ENCODE assay signal across 8 cellular contexts in the genomic region with DNA sequence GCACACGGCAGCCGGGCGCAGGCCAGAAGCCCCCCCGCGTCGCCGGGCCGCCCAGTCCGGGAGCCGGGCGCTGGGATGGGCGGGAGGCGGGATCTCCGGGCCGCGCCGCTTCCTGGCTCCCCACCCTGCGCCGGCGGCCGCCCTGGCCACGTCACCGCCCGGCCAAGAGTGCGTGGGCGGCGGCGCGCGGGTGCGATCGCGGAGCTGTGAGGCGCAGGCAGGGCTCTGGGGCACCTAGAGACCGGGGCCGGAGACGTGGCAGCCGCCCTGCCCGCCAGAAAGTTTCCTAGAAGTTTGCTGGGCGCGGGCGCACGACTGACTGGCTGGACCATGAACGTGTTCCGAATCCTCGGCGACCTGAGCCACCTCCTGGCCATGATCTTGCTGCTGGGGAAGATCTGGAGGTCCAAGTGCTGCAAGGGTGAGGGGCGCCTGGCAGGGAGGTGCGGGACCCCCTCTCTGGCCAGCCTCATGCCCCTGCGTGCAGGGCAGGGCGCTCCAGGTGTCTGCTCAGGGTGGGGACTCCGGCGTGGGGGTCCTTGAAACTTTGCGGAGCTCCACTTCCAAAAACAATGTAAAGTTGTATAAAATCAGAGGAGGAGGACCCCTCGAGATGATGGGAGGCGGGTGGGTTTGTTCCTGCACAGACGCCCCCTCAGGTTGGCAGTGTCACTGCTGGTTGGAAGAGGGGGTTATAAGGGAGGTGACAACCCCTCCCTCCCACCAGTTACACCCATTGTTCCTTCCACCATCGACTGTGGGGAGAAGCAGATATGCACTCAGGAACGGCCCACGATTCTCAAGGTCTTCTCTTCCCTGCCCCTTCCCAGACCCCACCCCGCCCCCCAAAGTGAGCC. TPM values are rescaled to one million over a fixed set of nuclear protein-coding genes. Genes with fewer than 3 reads are reported as not detected.
DNase-seq lines count a peak whose midpoint lies in the region; ATAC-seq and TF ChIP-seq lines count a peak whose summit lies in the region.

A gene (plus strand): TSS at position 193 of the 857 bp plus-strand sequence. CDS start 138 bp downstream, at position 331.

- no peak within 1 kb of the TSS for H3K27ac Mint-ChIP-seq in activated T-cell treated with anti-CD3 and anti-CD28 coated beads, Interleukin-2, amount 50 U/mL, for 72 hours

- H3K27me3 Mint-ChIP-seq in activated T-cell treated with anti-CD3 and anti-CD28 coated beads, Interleukin-2, amount 50 U/mL, for 72 hours (ENCODE audit: low read depth): peaks cover 45% of the 10 kb centered on the region

- DNase-seq in GM04504 (ENCODE audit: low read depth) (peak; percentile 35), NB4 (ENCODE audit: low read depth) (peak; percentile 69), foreskin fibroblast (peak; percentile 78 to 93), neuronal stem cell (ENCODE audit: low spot score) (no peak), transverse colon (peak; percentile 80), NCI-H1048 (lab: John Stamatoyannopoulos, UW) (no peak)
- DNase-seq in activated T-cell treated with anti-CD3 and anti-CD28 coated beads, Interleukin-2, amount 50 U/mL, for 72 hours: peak; percentile 80 to 84

- H3K9me3 ChIP-seq in neuronal stem cell (replicated peaks in 1 of 2; ENCODE audit: control insufficient read depth in 2 of 2, insufficient read depth in 1 of 2, low read depth in 1 of 2, low read length in 2 of 2) (no peaks in the 10 kb centered on the region), transverse colon (no peaks in the 10 kb centered on the region)

- peaks cover 12% of the 10 kb centered on the region in 2 donors for H3K4me1 ChIP-seq in neuronal stem cell (ENCODE audit: control insufficient read depth in 2 of 2, insufficient read depth in 1 of 2, low read depth in 1 of 2, low read length in 2 of 2)
- peaks cover 0 to 18% (median 14%) of the 10 kb centered on the region in 4 donors for H3K4me1 ChIP-seq in transverse colon

- H3K4me3 Mint-ChIP-seq in activated T-cell treated with anti-CD3 and anti-CD28 coated beads, Interleukin-2, amount 50 U/mL, for 72 hours: peak within 1 kb of the TSS; percentile 86

- H3K4me2 ChIP-seq in neuronal stem cell (ENCODE audit: insufficient read depth, low read length, poor library complexity, severe bottlenecking): peak within 1 kb of the TSS; percentile 94

- H4K8ac ChIP-seq in neuronal stem cell (ENCODE audit: low read depth, low read length): peak within 1 kb of the TSS; percentile 97

- H3K18ac ChIP-seq in neuronal stem cell (ENCODE audit: low read length): peak within 1 kb of the TSS; percentile 100

- WGBS in neuronal stem cell (ENCODE audit: extremely low coverage in 2 of 2, insufficient read length in 2 of 2, insufficient replicate concordance in 1 of 2), 2 donors: no CpG with 5 or more reads among the region's 61 CpGs
- WGBS in transverse colon (ENCODE audit: low coverage in 1 of 2), 2 donors: 11% methylated on average over 26 of the region's 61 CpGs; no CpG with 5 or more reads in 1 of the 2 donors

- peak within 1 kb of the TSS; percentile 93 for H3K9ac ChIP-seq in neuronal stem cell (ENCODE audit: low read depth, low read length, poor library complexity)

- no peak within 1 kb of the TSS for H4K91ac ChIP-seq in neuronal stem cell (ENCODE audit: low read depth, low read length, poor library complexity)

- peak within 1 kb of the TSS; percentile 94 for H3K4ac ChIP-seq in neuronal stem cell (ENCODE audit: low read length)

- peaks cover 4% of the 10 kb centered on the region for H3K4me1 Mint-ChIP-seq in activated T-cell treated with anti-CD3 and anti-CD28 coated beads, Interleukin-2, amount 50 U/mL, for 72 hours (ENCODE audit: low read depth)

- H3K23ac ChIP-seq in neuronal stem cell (ENCODE audit: low read depth, low read length, poor library complexity): peak within 1 kb of the TSS; percentile 98

- H3K36me3 Mint-ChIP-seq in activated T-cell treated with anti-CD3 and anti-CD28 coated beads, Interleukin-2, amount 50 U/mL, for 72 hours (ENCODE audit: insufficient read depth in 2 of 2): no peaks in the 10 kb centered on the region

- TF ChIP-seq CTCF in NB4 (IDR thresholded peaks at IDR 0.05; ENCODE audit: low read depth, low read length) (peak; percentile 14), foreskin fibroblast (IDR thresholded peaks at IDR 0.05; ENCODE audit: low read depth, low read length) (no peak), transverse colon (IDR thresholded peaks at IDR 0.05) (peak in 3 of 5 experiments; percentile 12 to 26 (median 18))

- H2BK15ac ChIP-seq in neuronal stem cell (ENCODE audit: low read length): peak within 1 kb of the TSS; percentile 98

- in situ Hi-C loops in transverse colon (cut with MboI; ENCODE audit: low pct_ligation_motif_present in 1 of 4, low pct_unique_long_range_greater_than_20kb in 1 of 4, low sequenced_read_pairs in 3 of 4): no loop called here

- peak within 1 kb of the TSS; percentile 92 for H3K14ac ChIP-seq in neuronal stem cell (ENCODE audit: low read length)

- peak within 1 kb of the TSS; percentile 73 for H2BK5ac ChIP-seq in neuronal stem cell (ENCODE audit: low read length)

- H3K36me3 ChIP-seq in neuronal stem cell (replicated peaks in 1 of 2; ENCODE audit: control insufficient read depth in 2 of 2, insufficient read depth in 2 of 2, low read length in 2 of 2) (no peaks in the 10 kb centered on the region), transverse colon (no peaks in the 10 kb centered on the region)

- no peaks in the 10 kb centered on the region for H3K9me3 Mint-ChIP-seq in activated T-cell treated with anti-CD3 and anti-CD28 coated beads, Interleukin-2, amount 50 U/mL, for 72 hours

- H2BK120ac ChIP-seq in neuronal stem cell (ENCODE audit: low read depth, low read length): peak within 1 kb of the TSS; percentile 93

- intact Hi-C loops in transverse colon (cut with DNase I; ENCODE audit: low total_unique reads): no loop called here

- H3K4me3 ChIP-seq in NB4 (ENCODE audit: low read depth, low read length) (peak within 1 kb of the TSS; percentile 34), foreskin fibroblast (ENCODE audit: low read depth in 1 of 2, low read length in 2 of 2) (peak within 1 kb of the TSS; percentile 64 to 97), neuronal stem cell (ENCODE audit: low read length in 2 of 2) (peak within 1 kb of the TSS; percentile 49 to 73), transverse colon (peak within 1 kb of the TSS; percentile 33 to 60 (median 49))

- H3K79me1 ChIP-seq in neuronal stem cell (ENCODE audit: low read depth, low read length): no peaks in the 10 kb centered on the region

- peak; percentile 92 to 97 for ATAC-seq in activated T-cell treated with anti-CD3 and anti-CD28 coated beads, Interleukin-2, amount 50 U/mL, for 72 hours (replicated peaks in 1 of 2)
- no peak for ATAC-seq in HG03460 (IDR thresholded peaks at IDR 0.05; ENCODE audit: unreplicated experiment)

- peak within 1 kb of the TSS; percentile 75 for H2BK12ac ChIP-seq in neuronal stem cell (ENCODE audit: low read length)

- peak within 1 kb of the TSS; percentile 95 for H2AK5ac ChIP-seq in neuronal stem cell (ENCODE audit: low read depth, low read length)

- H2AFZ ChIP-seq in neuronal stem cell (ENCODE audit: low read length): peak within 1 kb of the TSS; percentile 99

- no peak within 1 kb of the TSS for H3K27ac ChIP-seq in neuronal stem cell (replicated peaks; ENCODE audit: low read length)
- peak within 1 kb of the TSS in 3 of 4 donors; percentile 45 to 66 (median 62) for H3K27ac ChIP-seq in transverse colon

- no peak for TF ChIP-seq EP300 in transverse colon (IDR thresholded peaks at IDR 0.05; ENCODE audit: low read depth)

- peaks cover 0 to 28% (median 28%) of the 10 kb centered on the region in 3 experiments for H3K27me3 ChIP-seq in neuronal stem cell (ENCODE audit: control insufficient read depth in 3 of 3, insufficient read depth in 3 of 3, low read depth in 1 of 3, low read length in 3 of 3)
- H3K27me3 ChIP-seq in transverse colon: peaks cover 34% of the 10 kb centered on the region

- no peak for TF ChIP-seq POLR2A in NB4 (IDR thresholded peaks at IDR 0.05; ENCODE audit: extremely low read depth, insufficient read length)
- TF ChIP-seq POLR2A in transverse colon (IDR thresholded peaks at IDR 0.05): peak; percentile 43

RNA-seq across cellular contexts. Expression of the gene that starts here (rescaled TPM):
- under 1 TPM; 0.31 to 0.37 TPM for total RNA-seq in activated T-cell treated with anti-CD3 and anti-CD28 coated beads, Interleukin-2, amount 50 U/mL, for 72 hours
- 11.1 TPM for polyA plus RNA-seq in neuronal stem cell (2013, experiment 1 of 2)
- polyA plus RNA-seq in neuronal stem cell (2013, experiment 2 of 2): 11.0 TPM
- 10 to 100 TPM in 1 of 4 donors, 1 to 10 TPM in 2, not detected in 1; 5.6 to 12.5 (median 8.7) TPM for total RNA-seq in transverse colon

Comparison
In these comparisons a context has a peak if more than half of its experiments do, and no peak if none do; other contexts are left out.
1. Peak in DNase-seq and ATAC-seq in activated T-cell treated with anti-CD3 and anti-CD28 coated beads, Interleukin-2, amount 50 U/mL, for 72 hours; RNA of the gene not detected or under 1 TPM.
2. DNase-seq: peak in GM04504 (single experiment), NB4 (single experiment), foreskin fibroblast (2 of 2) and transverse colon (single experiment); none in neuronal stem cell (single experiment) and NCI-H1048 (single experiment).
3. Peak in every context shown above with its lines, with median percentiles within 50 percentile points of each other: H3K4me3 ChIP-seq.